8 cellular contexts compared by ENCODE assay signal in genomic region chr1:39609618-39610331, GRCh38. TPM values are rescaled to one million over a fixed set of nuclear protein-coding genes. Genes with fewer than 3 reads are reported as not detected.
DNase-seq lines count a peak whose midpoint lies in the region; ATAC-seq and TF ChIP-seq lines count a peak whose summit lies in the region.

No MANE protein-coding gene starts in this region.

- no peaks in the 10 kb centered on the region for H4K20me1 ChIP-seq in OCI-LY1 (ENCODE audit: insufficient read depth, low read length)
- no peaks in the 10 kb centered on the region for H4K20me1 ChIP-seq in fibroblast of lung (ENCODE audit: control insufficient read depth, extremely low read depth, insufficient read depth, low read length)
- H4K20me1 ChIP-seq in osteoblast (ENCODE audit: insufficient read depth, low read length) = no peaks in the 10 kb centered on the region

- H3K4me1 ChIP-seq in OCI-LY1 (ENCODE audit: insufficient read depth, low read length, severe bottlenecking) (no peaks in the 10 kb centered on the region), fibroblast of lung (ENCODE audit: control insufficient read depth, extremely low read depth, insufficient read depth, low read length) (no peaks in the 10 kb centered on the region), osteoblast (ENCODE audit: insufficient read depth, low read length) (peaks cover 9% of the 10 kb centered on the region)

- H3K4me3 ChIP-seq in AG04449 (ENCODE audit: low read depth, low read length) = no peak overlapping the region
- H3K4me3 ChIP-seq in H7 (ENCODE audit: insufficient read depth, low read depth, low read length) = peak overlapping the region; percentile 50
- no peak overlapping the region for H3K4me3 ChIP-seq in OCI-LY1 (ENCODE audit: low read depth, low read length, poor library complexity, severe bottlenecking)
- H3K4me3 ChIP-seq in fibroblast of lung (replicated peaks in 1 of 4; ENCODE audit: control extremely low read depth in 1 of 4, insufficient read depth in 1 of 4, low read depth in 3 of 4, low read length in 4 of 4) = no peak overlapping the region
- H3K4me3 ChIP-seq in osteoblast (ENCODE audit: insufficient read depth, low read length) = no peak overlapping the region

- H3K79me2 ChIP-seq in OCI-LY1 (ENCODE audit: insufficient read depth, low read length) (no peaks in the 10 kb centered on the region), fibroblast of lung (ENCODE audit: control insufficient read depth, insufficient read depth, low read length) (no peaks in the 10 kb centered on the region), osteoblast (ENCODE audit: insufficient read depth, low read length) (no peaks in the 10 kb centered on the region)

- H3K9me3 ChIP-seq in OCI-LY1 (ENCODE audit: low read length) (no peaks in the 10 kb centered on the region), fibroblast of lung (ENCODE audit: control insufficient read depth, insufficient read depth, low read depth, low read length) (no peaks in the 10 kb centered on the region), osteoblast (ENCODE audit: low read depth, low read length) (no peaks in the 10 kb centered on the region)

- H3K27ac Mint-ChIP-seq in type B pancreatic cell = no peak overlapping the region

- no peak overlapping the region for H3K4me2 ChIP-seq in OCI-LY1 (ENCODE audit: low read length)
- peak overlapping the region; percentile 25 for H3K4me2 ChIP-seq in fibroblast of lung (ENCODE audit: extremely low read depth, insufficient read depth, low read length)
- H3K4me2 ChIP-seq in osteoblast (ENCODE audit: insufficient read depth, low read length) = no peak overlapping the region

- no peaks in the 10 kb centered on the region for H3K9me2 ChIP-seq in OCI-LY1 (ENCODE audit: low read depth, low read length)

- H3K27ac ChIP-seq in OCI-LY1 (ENCODE audit: low read depth, low read length, poor library complexity, severe bottlenecking) = no peak overlapping the region
- H3K27ac ChIP-seq in fibroblast of lung (ENCODE audit: insufficient read depth, low read length) = no peak overlapping the region
- no peak overlapping the region for H3K27ac ChIP-seq in osteoblast (ENCODE audit: low read depth, low read length)

- peaks cover 15% of the 10 kb centered on the region; the same call in 1 of the 2 replicates for H3K27me3 ChIP-seq in H7 (ENCODE audit: control insufficient read depth, insufficient read depth, low read length)
- H3K27me3 ChIP-seq in OCI-LY1 (ENCODE audit: insufficient read depth, low read length) = no peaks in the 10 kb centered on the region; the same call in 1 of the 2 replicates
- H3K27me3 ChIP-seq in fibroblast of lung (ENCODE audit: control insufficient read depth, insufficient read depth, low read length) = no peaks in the 10 kb centered on the region
- no peaks in the 10 kb centered on the region for H3K27me3 ChIP-seq in osteoblast (ENCODE audit: insufficient read depth, low read length)

- DNase-seq in AG04449 (ENCODE audit: low read depth, low spot score) = no peak
- DNase-seq in H7 = peak; percentile 98
- DNase-seq in activated T-cell treated with anti-CD3 and anti-CD28 coated beads for 24 hours (ENCODE audit: low read depth) = peak; percentile 75
- peak; percentile 27 to 29 for DNase-seq in fibroblast of lung (ENCODE audit: low read depth in 2 of 2)
- DNase-seq in osteoblast (ENCODE audit: insufficient read length, low spot score, missing footprints) = peak; percentile 89
- DNase-seq in type B pancreatic cell (ENCODE audit: extremely low spot score, unreplicated experiment) = peak; percentile 78

- no peak for ATAC-seq in GM19351 (IDR thresholded peaks at IDR 0.05; ENCODE audit: unreplicated experiment)

- H3F3A ChIP-seq in OCI-LY1 (ENCODE audit: insufficient read depth, low read length) = no peaks in the 10 kb centered on the region

- H2AFZ ChIP-seq in OCI-LY1 (ENCODE audit: low read length) (no peak overlapping the region), fibroblast of lung (ENCODE audit: low read length) (no peak overlapping the region), osteoblast (ENCODE audit: low read length) (no peak overlapping the region)

- CTCF ChIA-PET in AG04449 (lab: Yijun Ruan, JAX) = interaction anchor here (0.9 to 16.0 kb wide), 25 partner anchors 9 to 511 kb away, joined by 3 to 670 read pairs (median 5); no protein-coding TSS in a partner anchor

- peaks cover 5% of the 10 kb centered on the region for H3K4me1 Mint-ChIP-seq in type B pancreatic cell (ENCODE audit: unreplicated experiment)

- H3K27me3 Mint-ChIP-seq in type B pancreatic cell = peaks cover 19% of the 10 kb centered on the region

- H3K36me3 Mint-ChIP-seq in type B pancreatic cell = no peaks in the 10 kb centered on the region

- H3K9me3 Mint-ChIP-seq in type B pancreatic cell = no peaks in the 10 kb centered on the region

- POLR2A ChIA-PET in AG04449 (lab: Yijun Ruan, JAX) = no interaction called here

- TF ChIP-seq CTCF in AG04449 (IDR thresholded peaks at IDR 0.05; ENCODE audit: insufficient read depth, low read length, missing control alignments) (peak; percentile 83), OCI-LY1 (IDR thresholded peaks at IDR 0.05; ENCODE audit: low read length) (peak; percentile 92), fibroblast of lung (conservative IDR thresholded peaks at IDR 0.05 in 1 of 2, IDR thresholded peaks at IDR 0.05 in 1 of 2; ENCODE audit: low read depth in 1 of 2, low read length in 2 of 2) (peak; percentile 24 to 63), osteoblast (IDR thresholded peaks at IDR 0.05; ENCODE audit: extremely low read depth, low read depth, low read length) (peak; percentile 62), type B pancreatic cell (conservative IDR thresholded peaks at IDR 0.05) (peak; percentile 84)

- no peak overlapping the region for H3K4me3 Mint-ChIP-seq in type B pancreatic cell

- H3K9ac ChIP-seq in OCI-LY1 (ENCODE audit: low read length) (no peak overlapping the region), fibroblast of lung (ENCODE audit: insufficient read depth, low read length) (no peak overlapping the region)

- H3K36me3 ChIP-seq in H7 (replicated peaks; ENCODE audit: control insufficient read depth, insufficient read depth, low read length) = no peaks in the 10 kb centered on the region
- no peaks in the 10 kb centered on the region for H3K36me3 ChIP-seq in OCI-LY1 (ENCODE audit: insufficient read depth, low read length)
- H3K36me3 ChIP-seq in fibroblast of lung (ENCODE audit: control insufficient read depth, insufficient read depth, low read length) = no peaks in the 10 kb centered on the region
- no peaks in the 10 kb centered on the region for H3K36me3 ChIP-seq in osteoblast (ENCODE audit: insufficient read depth, low read length)

RNA-seq across cellular contexts. Expression of gene HEYL, which starts 29.7 kb away (rescaled TPM):
- 0.63 and 0.94 TPM in 2 replicates for total RNA-seq in H7 (2014; rRNA removed; shearing (Covaris generic))
- total RNA-seq in fibroblast of lung (under 0.01 TPM in 1 of 2 replicates, not detected in the other), osteoblast (under 0.01 TPM in 2 replicates), type B pancreatic cell (ENCODE audit: low replicate concordance) (0.83 and 4.3 TPM in 2 replicates)
- 0.02 and 1.3 TPM in 2 replicates for polyA plus RNA-seq in fibroblast of lung
- polyA plus RNA-seq in fibroblast of lung (2012) = 1.9 TPM in 1 of 2 replicates, not detected in the other
- polyA minus RNA-seq in fibroblast of lung (ENCODE audit: low replicate concordance) = 2.3 TPM in 1 of 2 replicates, not detected in the other

RNA-seq across cellular contexts. Expression of gene PABPC4, which starts 33.2 kb away (rescaled TPM):
- 185 and 193 TPM in 2 replicates for total RNA-seq in H7 (2014; rRNA removed; shearing (Covaris generic))
- total RNA-seq in fibroblast of lung (229 and 276 TPM in 2 replicates), osteoblast (158 and 182 TPM in 2 replicates), type B pancreatic cell (ENCODE audit: low replicate concordance) (283 and 291 TPM in 2 replicates)
- 102 and 141 TPM in 2 replicates for polyA plus RNA-seq in fibroblast of lung
- 166 and 219 TPM in 2 replicates for polyA plus RNA-seq in fibroblast of lung (2012)
- polyA minus RNA-seq in fibroblast of lung (ENCODE audit: low replicate concordance) = 258 and 349 TPM in 2 replicates
